In the genomic region with DNA sequence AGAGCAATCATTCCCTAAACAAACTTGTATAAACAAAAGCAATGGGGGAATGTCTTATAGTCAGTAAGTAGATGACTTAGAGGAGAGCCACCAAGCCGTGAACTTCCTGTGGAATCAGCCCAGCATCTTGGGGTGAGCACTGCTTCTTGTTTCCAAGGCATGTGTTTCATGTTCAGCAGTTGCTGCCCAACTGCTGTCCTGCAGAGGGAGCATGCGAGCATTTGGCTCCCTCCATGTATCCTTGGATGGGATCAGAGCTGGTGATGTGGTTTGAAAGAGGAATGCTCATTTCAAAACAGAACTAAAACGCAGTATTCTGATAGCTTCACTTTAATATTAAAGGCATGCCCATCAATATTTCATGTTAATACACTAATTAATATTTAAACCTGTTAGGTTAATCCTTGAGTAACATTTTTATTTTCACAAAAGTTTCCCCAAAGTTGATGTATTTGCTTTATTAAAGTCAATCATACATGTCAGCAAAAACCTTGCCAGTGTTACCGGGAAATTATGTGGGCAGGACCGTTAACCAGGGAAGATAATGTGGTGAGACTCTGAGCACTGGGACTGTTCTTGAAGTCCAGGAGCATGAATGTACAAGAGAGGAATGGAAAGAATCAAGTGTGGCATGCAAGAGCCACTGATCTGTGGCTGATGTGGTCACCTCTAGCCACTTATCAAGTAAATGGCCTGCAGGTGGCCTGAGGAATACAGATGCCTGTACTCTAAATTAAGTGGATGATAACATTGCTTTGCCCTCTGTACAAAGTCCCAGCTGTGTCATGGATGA, we compare ENCODE assay signal across 8 cellular contexts.
DNase-seq lines count a peak whose midpoint lies in the region; ATAC-seq and TF ChIP-seq lines count a peak whose summit lies in the region.

No MANE protein-coding gene starts in this region.

- POLR2A ChIA-PET in activated CD4-positive, alpha-beta memory T cell treated with anti-CD3 and anti-CD28 coated beads for 36 hours (lab: Charles Lee) = no interaction called here
- POLR2A ChIA-PET in activated CD4-positive, alpha-beta memory T cell treated with anti-CD3 and anti-CD28 coated beads, Interleukin-2, amount 10 ng/mL, durations not matched to agents 7 days and 5 days (lab: Charles Lee) = no interaction called here

- CTCF ChIA-PET in activated CD4-positive, alpha-beta memory T cell treated with anti-CD3 and anti-CD28 coated beads for 36 hours (lab: Charles Lee) = interaction anchor here (0.8 to 1.6 kb wide), 4 partner anchors 11 to 757 kb away, joined by 3 to 7 read pairs (median 4); no protein-coding TSS in a partner anchor
- CTCF ChIA-PET in activated CD4-positive, alpha-beta memory T cell treated with anti-CD3 and anti-CD28 coated beads, Interleukin-2, amount 10 ng/mL, durations not matched to agents 7 days and 5 days (lab: Charles Lee) = interaction anchor here (1.8 kb wide), 1 partner anchor 11 kb away, joined by 5 read pairs; no protein-coding TSS in a partner anchor

- DNase-seq in activated CD4-positive, alpha-beta memory T cell treated with anti-CD3 and anti-CD28 coated beads for 36 hours = peak; percentile 21
- no peak for DNase-seq in activated CD4-positive, alpha-beta memory T cell treated with anti-CD3 and anti-CD28 coated beads, Interleukin-2, amount 10 ng/mL, durations not matched to agents 7 days and 5 days
- DNase-seq in anterior cingulate cortex (lab: John Stamatoyannopoulos, UW) (peak in 39 of 58 donors; percentile 4 to 66 (median 25)), hypothalamus (lab: John Stamatoyannopoulos, UW) (peak in 37 of 51 donors; percentile 2 to 66 (median 22)), skeletal muscle cell (ENCODE audit: low read depth) (peak; percentile 3)

- H3K27me3 Mint-ChIP-seq in activated CD4-positive, alpha-beta memory T cell treated with anti-CD3 and anti-CD28 coated beads for 36 hours = no peaks in the 10 kb centered on the region
- H3K27me3 Mint-ChIP-seq in activated CD4-positive, alpha-beta memory T cell treated with anti-CD3 and anti-CD28 coated beads, Interleukin-2, amount 10 ng/mL, durations not matched to agents 7 days and 5 days = peaks cover 1% of the 10 kb centered on the region

- H3K36me3 Mint-ChIP-seq in activated CD4-positive, alpha-beta memory T cell treated with anti-CD3 and anti-CD28 coated beads for 36 hours = no peaks in the 10 kb centered on the region
- no peaks in the 10 kb centered on the region for H3K36me3 Mint-ChIP-seq in activated CD4-positive, alpha-beta memory T cell treated with anti-CD3 and anti-CD28 coated beads, Interleukin-2, amount 10 ng/mL, durations not matched to agents 7 days and 5 days (ENCODE audit: low read depth)

- H3K9me3 Mint-ChIP-seq in activated CD4-positive, alpha-beta memory T cell treated with anti-CD3 and anti-CD28 coated beads for 36 hours = no peaks in the 10 kb centered on the region
- H3K9me3 Mint-ChIP-seq in activated CD4-positive, alpha-beta memory T cell treated with anti-CD3 and anti-CD28 coated beads, Interleukin-2, amount 10 ng/mL, durations not matched to agents 7 days and 5 days = no peaks in the 10 kb centered on the region

- ATAC-seq in HG02884 (IDR thresholded peaks at IDR 0.05; ENCODE audit: unreplicated experiment) = no peak
- no peak for ATAC-seq in HG02798 (IDR thresholded peaks at IDR 0.05; ENCODE audit: poor library complexity, unreplicated experiment)

- H3K27ac Mint-ChIP-seq in activated CD4-positive, alpha-beta memory T cell treated with anti-CD3 and anti-CD28 coated beads for 36 hours = no peak overlapping the region
- no peak overlapping the region for H3K27ac Mint-ChIP-seq in activated CD4-positive, alpha-beta memory T cell treated with anti-CD3 and anti-CD28 coated beads, Interleukin-2, amount 10 ng/mL, durations not matched to agents 7 days and 5 days

- no peak overlapping the region for H3K4me3 ChIP-seq in skeletal muscle cell (ENCODE audit: low read depth, low read length)

- no peaks in the 10 kb centered on the region for H3K4me1 Mint-ChIP-seq in activated CD4-positive, alpha-beta memory T cell treated with anti-CD3 and anti-CD28 coated beads for 36 hours (ENCODE audit: low read depth)
- H3K4me1 Mint-ChIP-seq in activated CD4-positive, alpha-beta memory T cell treated with anti-CD3 and anti-CD28 coated beads, Interleukin-2, amount 10 ng/mL, durations not matched to agents 7 days and 5 days = peaks cover 11% of the 10 kb centered on the region

- no peak overlapping the region for H3K4me3 Mint-ChIP-seq in activated CD4-positive, alpha-beta memory T cell treated with anti-CD3 and anti-CD28 coated beads for 36 hours
- H3K4me3 Mint-ChIP-seq in activated CD4-positive, alpha-beta memory T cell treated with anti-CD3 and anti-CD28 coated beads, Interleukin-2, amount 10 ng/mL, durations not matched to agents 7 days and 5 days = no peak overlapping the region

- peak; percentile 92 for TF ChIP-seq CTCF in LNCAP (IDR thresholded peaks at IDR 0.05)

- intact Hi-C loops in activated CD4-positive, alpha-beta memory T cell treated with anti-CD3 and anti-CD28 coated beads for 36 hours (cut with micrococcal nuclease) = loop anchor here (5.0 kb wide), 1 partner anchor 757 kb away; no protein-coding TSS in a partner anchor
